Comparison of ENCODE assay signal across 8 cellular contexts in the genomic region with DNA sequence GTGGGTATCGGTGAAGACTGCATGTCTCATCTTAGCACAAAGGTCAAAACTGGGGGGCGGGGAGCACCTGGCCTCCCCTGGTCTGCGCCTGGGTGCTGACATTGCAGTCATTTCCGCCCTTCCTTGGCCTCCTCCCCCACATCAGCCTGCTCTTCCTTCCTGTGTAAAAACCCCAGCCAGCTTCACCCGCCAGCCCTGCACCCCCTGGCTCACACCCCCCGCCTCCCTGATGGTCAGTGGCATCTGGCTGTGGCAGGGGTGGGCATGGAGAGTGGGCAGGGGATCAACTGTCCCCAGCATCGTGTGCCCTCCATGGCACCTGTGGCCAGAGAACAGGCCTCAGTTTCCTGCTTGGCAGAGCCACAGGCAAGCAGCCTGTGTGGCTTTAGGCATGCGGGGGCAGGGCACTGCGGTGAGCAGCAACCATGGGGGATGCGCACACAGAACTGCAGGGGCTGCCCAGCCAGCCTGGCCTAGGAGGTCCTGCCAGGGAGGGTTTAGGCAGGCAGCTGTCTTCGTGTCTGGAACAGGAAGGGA. TPM values are rescaled to one million over a fixed set of nuclear protein-coding genes. Genes with fewer than 3 reads are reported as not detected.
DNase-seq lines count a peak whose midpoint lies in the region; ATAC-seq and TF ChIP-seq lines count a peak whose summit lies in the region.

No MANE protein-coding gene starts in this region.

- H3K36me3 ChIP-seq in thyroid gland, result no peaks in the 10 kb centered on the region

- no peak for TF ChIP-seq POLR2A in thyroid gland (IDR thresholded peaks at IDR 0.05)

- H3K36me3 Mint-ChIP-seq in T-helper 17 cell (ENCODE audit: low read depth) (no peaks in the 10 kb centered on the region), nephron (ENCODE audit: low read depth) (peaks cover 47% of the 10 kb centered on the region)

- peak overlapping the region; percentile 90 for H3K4me3 Mint-ChIP-seq in T-helper 17 cell
- no peak overlapping the region for H3K4me3 Mint-ChIP-seq in nephron

- H3K4me3 ChIP-seq in thyroid gland (replicated peaks in 1 of 3), result no peak overlapping the region

- no peak for TF ChIP-seq CTCF in nephron (IDR thresholded peaks at IDR 0.05; ENCODE audit: unreplicated experiment in 3 of 3)
- no peak for TF ChIP-seq CTCF in thyroid gland (IDR thresholded peaks at IDR 0.05)

- DNase-seq in T-helper 17 cell, result peak; percentile 53 to 71 (median 67)
- peak; percentile 53 for DNase-seq in amniotic epithelial cell (ENCODE audit: low read depth)
- DNase-seq in thyroid gland, result peak in 1 of 2 donors; percentile 34
- DNase-seq in RKO (ENCODE audit: low spot score), result no peak
- DNase-seq in midbrain (lab: John Stamatoyannopoulos, UW), result no peak

- 59 to 75% methylated on average over 6 to 9 of the region's 11 CpGs for WGBS in thyroid gland, 2 donors

- H3K9me3 Mint-ChIP-seq in nephron, result no peaks in the 10 kb centered on the region

- intact Hi-C loops in thyroid gland (cut with DNase I), result no loop called here

- H3K27ac ChIP-seq in thyroid gland, result peak overlapping the region in 2 of 3 donors; percentile 58 to 64

- H3K27me3 ChIP-seq in thyroid gland, result no peaks in the 10 kb centered on the region

- H3K4me1 ChIP-seq in thyroid gland, result peaks cover 20 to 70% of the 10 kb centered on the region in 2 donors

- H3K27me3 Mint-ChIP-seq in T-helper 17 cell (no peaks in the 10 kb centered on the region), nephron (ENCODE audit: low read depth) (no peaks in the 10 kb centered on the region)

- ATAC-seq in GM18861 (IDR thresholded peaks at IDR 0.05; ENCODE audit: unreplicated experiment) (peak; percentile 55), HG03066 (IDR thresholded peaks at IDR 0.05; ENCODE audit: low read depth, unreplicated experiment) (peak; percentile 70), T-helper 17 cell (peak; percentile 90)

- H3K9me3 ChIP-seq in T-helper 17 cell (ENCODE audit: control insufficient read depth, low read length, poor library complexity, severe bottlenecking), result no peaks in the 10 kb centered on the region
- no peaks in the 10 kb centered on the region for H3K9me3 ChIP-seq in thyroid gland

- peaks cover 43% of the 10 kb centered on the region for H3K4me1 Mint-ChIP-seq in T-helper 17 cell
- H3K4me1 Mint-ChIP-seq in nephron, result peaks cover 24% of the 10 kb centered on the region

- H3K27ac Mint-ChIP-seq in T-helper 17 cell (peak overlapping the region; percentile 99), nephron (peak overlapping the region in 2 of 3 experiments; percentile 48 to 68)

RNA-seq across cellular contexts. Expression of a gene that starts 29.0 kb away (rescaled TPM):
- 100 to 1,000 TPM; 106 to 115 TPM for total RNA-seq in T-helper 17 cell
- 10 to 100 TPM; 69.3 to 77.5 (median 71.1) TPM for total RNA-seq in thyroid gland

RNA-seq across cellular contexts. Expression of a gene that starts 45.4 kb away (rescaled TPM):
- total RNA-seq in T-helper 17 cell (1,000 to 10,000 TPM; 1,821 to 1,859 TPM), thyroid gland (1,000 to 10,000 TPM; 1,055 to 2,735 (median 1,279) TPM)

Comparison
In these comparisons a context has a peak if more than half of its experiments do, and no peak if none do; other contexts are left out.
1. DNase-seq: peak in T-helper 17 cell (3 of 3) and amniotic epithelial cell (single experiment); none in RKO (single experiment) and midbrain (single experiment).
2. Peak in every context shown above with its lines, with median percentiles within 50 percentile points of each other: ATAC-seq.